8 cellular contexts compared by ENCODE assay signal in genomic region chr2:232444409-232445148, GRCh38. TPM values are rescaled to one million over a fixed set of nuclear protein-coding genes. Genes with fewer than 3 reads are reported as not detected.
DNase-seq lines count a peak whose midpoint lies in the region; ATAC-seq and TF ChIP-seq lines count a peak whose summit lies in the region.

No MANE protein-coding gene starts in this region.

- TF ChIP-seq EP300 in stomach (IDR thresholded peaks at IDR 0.05): no peak

- H3K27ac Mint-ChIP-seq in WTC11: no peak overlapping the region
- H3K27ac Mint-ChIP-seq in central memory CD8-positive, alpha-beta T cell (ENCODE audit: low read depth): no peak overlapping the region

- H3K4me1 ChIP-seq in stomach: peaks cover 0 to 5% (median 0%) of the 10 kb centered on the region in 4 donors

- no peaks in the 10 kb centered on the region for H3K36me3 ChIP-seq in stomach

- no peak overlapping the region for H3K4me3 ChIP-seq in stomach

- H3K4me1 Mint-ChIP-seq in WTC11: peaks cover 6% of the 10 kb centered on the region
- peaks cover 11% of the 10 kb centered on the region for H3K4me1 Mint-ChIP-seq in central memory CD8-positive, alpha-beta T cell

- H3K4me3 Mint-ChIP-seq in WTC11: no peak overlapping the region
- H3K4me3 Mint-ChIP-seq in central memory CD8-positive, alpha-beta T cell: no peak overlapping the region

- no peaks in the 10 kb centered on the region for H3K36me3 Mint-ChIP-seq in WTC11
- peaks cover 1% of the 10 kb centered on the region for H3K36me3 Mint-ChIP-seq in central memory CD8-positive, alpha-beta T cell (ENCODE audit: insufficient read depth)

- WGBS in stomach, 5 donors: 74 to 81% (median 78%) methylated on average over 16 to 21 of the region's 21 CpGs

- DNase-seq in GM10266 (ENCODE audit: extremely low spot score): peak; percentile 72
- DNase-seq in Kasumi-1 (lab: John Stamatoyannopoulos, UW): peak; percentile 20 to 33
- DNase-seq in WTC11 (ENCODE audit: low spot score): peak; percentile 71
- peak; percentile 28 to 37 for DNase-seq in central memory CD8-positive, alpha-beta T cell (ENCODE audit: low spot score in 2 of 2)
- peak; percentile 70 for DNase-seq in myocyte (ENCODE audit: low read depth)
- DNase-seq in stomach: peak; percentile 57
- DNase-seq in middle frontal gyrus (ENCODE audit: extremely low spot score, low spot score): no peak

- peaks cover 0 to 6% (median 3%) of the 10 kb centered on the region in 3 donors for H3K27me3 ChIP-seq in stomach

- H3K27ac ChIP-seq in stomach: no peak overlapping the region

- CTCF ChIA-PET in WTC11 (lab: Charles Lee): interaction anchor here (0.5 to 2.0 kb wide), 17 partner anchors 17 to 527 kb away, joined by 3 to 42 read pairs (median 3); partner anchors contain the start of genes CHRND and PRSS56

- no peaks in the 10 kb centered on the region for H3K9me3 ChIP-seq in stomach

- H3K27me3 Mint-ChIP-seq in WTC11 (ENCODE audit: low read depth): no peaks in the 10 kb centered on the region; the same call in 1 of the 2 replicates
- no peaks in the 10 kb centered on the region for H3K27me3 Mint-ChIP-seq in central memory CD8-positive, alpha-beta T cell

- H3K9me3 Mint-ChIP-seq in WTC11: no peaks in the 10 kb centered on the region
- no peaks in the 10 kb centered on the region for H3K9me3 Mint-ChIP-seq in central memory CD8-positive, alpha-beta T cell

- TF ChIP-seq CTCF in GM10266 (IDR thresholded peaks at IDR 0.05; ENCODE audit: control insufficient read depth, insufficient read depth, low read depth, missing control alignments) (peak; percentile 73), WTC11 (IDR thresholded peaks at IDR 0.05) (peak; percentile 42), stomach (IDR thresholded peaks at IDR 0.05) (peak in 5 of 7 experiments; percentile 17 to 43 (median 33))

- intact Hi-C loops in stomach (cut with DNase I; ENCODE audit: low total_unique reads): no loop called here

- TF ChIP-seq POLR2A in stomach (IDR thresholded peaks at IDR 0.05): no peak

- POLR2A ChIA-PET in WTC11 (lab: Charles Lee): no interaction called here

- ATAC-seq in WTC11: peak; percentile 15
- peak; percentile 48 for ATAC-seq in central memory CD8-positive, alpha-beta T cell (replicated peaks; ENCODE audit: extremely low read depth, poor library complexity, severe bottlenecking)
- no peak for ATAC-seq in HG03045 (IDR thresholded peaks at IDR 0.05; ENCODE audit: unreplicated experiment)

TF ChIP-seq in WTC11, 78 proteins besides CTCF, POLR2A, EP300 and RAD21:
- peak; percentile 86 for TF ChIP-seq ZNF423 (CRISPR knock-in tag; IDR thresholded peaks at IDR 0.05)
- peak; percentile 29; the same call in 1 of the 2 replicates for TF ChIP-seq USF2 (CRISPR knock-in tag; IDR thresholded peaks at IDR 0.05)
- peak; percentile 99 for TF ChIP-seq NFE2L1 (CRISPR knock-in tag; IDR thresholded peaks at IDR 0.05)
- no peak for TF ChIP-seq PRRX2 (CRISPR knock-in tag; IDR thresholded peaks at IDR 0.05)
- TF ChIP-seq FOXK1 (CRISPR knock-in tag; IDR thresholded peaks at IDR 0.05): no peak

RNA-seq across cellular contexts. Expression of gene ALPI, which starts 11.4 kb away (rescaled TPM):
- total RNA-seq in WTC11 (2021) (not detected in 3 replicates), myocyte (not detected in 2 replicates), stomach (10 to 100 TPM in 1 of 5 donors, 1 to 10 TPM in 1, not detected in 3; 1.4 to 12.3 TPM)
- not detected for polyA plus RNA-seq in myocyte (2012)
- polyA plus RNA-seq in stomach: not detected

RNA-seq across cellular contexts. Expression of gene ALPG, which starts 37.9 kb away (rescaled TPM):
- total RNA-seq in WTC11 (2021) (0.94 to 1.3 TPM (median 1.2 TPM) in 3 replicates), myocyte (not detected in 2 replicates), stomach (not detected)
- not detected for polyA plus RNA-seq in myocyte (2012)
- polyA plus RNA-seq in stomach: not detected

RNA-seq across cellular contexts. Expression of gene ECEL1, which starts 43.1 kb away (rescaled TPM):
- total RNA-seq in WTC11 (2021) (21.4 to 23.3 TPM (median 21.9 TPM) in 3 replicates), myocyte (0.10 TPM in 1 of 2 replicates, not detected in the other), stomach (1 to 10 TPM in 1 of 5 donors, not detected in 4; 1.1 TPM)
- polyA plus RNA-seq in myocyte (2012): not detected
- polyA plus RNA-seq in stomach: under 1 TPM in 1 of 3 donors, not detected in 2; 0.35 TPM

Comparison
In these comparisons a context has a peak if more than half of its experiments do, and no peak if none do; other contexts are left out.
1. RNA of gene ECEL1, which starts 43.1 kb away (total RNA-seq): 21.4 to 23.3 TPM in WTC11; 0.10 TPM in myocyte and 1.1 TPM in stomach; every median in the first group is over 10 times any median in the second.
2. Peak in every context shown above with its lines, with median percentiles within 50 percentile points of each other: CTCF ChIP-seq.